ENCODE assay signal across 16 cellular contexts in the genomic region with DNA sequence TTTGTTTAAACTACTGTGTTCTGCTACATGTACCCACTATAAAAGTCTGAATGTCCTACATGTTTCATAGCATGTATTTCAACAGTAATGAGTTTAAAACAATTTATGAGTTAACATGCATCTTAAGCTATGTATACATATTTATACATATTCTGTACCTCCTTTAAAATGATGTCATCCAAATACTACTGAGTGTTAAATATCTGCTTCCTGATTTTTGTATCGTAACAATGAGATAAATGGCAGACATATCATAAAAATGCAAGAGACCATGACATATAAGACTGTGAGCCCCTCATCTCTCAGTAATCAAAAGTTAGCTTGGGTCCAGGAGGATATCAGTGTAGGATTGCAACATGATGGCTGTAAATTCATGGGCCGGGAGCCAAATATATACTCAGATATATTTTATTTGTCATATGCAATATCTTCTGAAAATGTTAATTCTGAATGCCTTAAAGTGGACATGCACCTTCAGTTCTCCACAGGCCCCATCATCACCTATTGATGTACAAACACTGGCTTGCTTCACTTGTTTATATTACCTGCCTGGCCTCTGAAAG. TPM values are rescaled to one million over a fixed set of nuclear protein-coding genes. Genes with fewer than 3 reads are reported as not detected.
DNase-seq lines count a peak whose midpoint lies in the region; ATAC-seq and TF ChIP-seq lines count a peak whose summit lies in the region.
"Had no signal": no experiment of that assay in that cellular context is flagged by ENCODE, and none has a peak within 500 bp of the region (broad histone marks: within the 10 kb centered on the region; RNA-seq: fewer than 3 reads in every experiment).

No MANE protein-coding gene starts in this region.

- H3K9me3 Mint-ChIP-seq in activated CD8-positive, alpha-beta T cell treated with anti-CD3 and anti-CD28 coated beads for 36 hours, result no peaks in the 10 kb centered on the region
- H3K9me3 Mint-ChIP-seq: activated CD4-positive, alpha-beta T cell treated with anti-CD3 and anti-CD28 coated beads, Interleukin-2, amount 10 ng/mL, durations not matched to agents 7 days and 5 days had no signal

- CTCF ChIA-PET in AG04450 (lab: Charles Lee), result interaction anchor here (0.7 to 3.7 kb wide), 3 partner anchors 82 to 123 kb away, joined by 7 to 27 read pairs (median 25); no protein-coding TSS in a partner anchor
- CTCF ChIA-PET in activated CD8-positive, alpha-beta T cell treated with anti-CD3 and anti-CD28 coated beads for 36 hours (lab: Charles Lee), result interaction anchor here (1.5 kb wide), 1 partner anchor 220 kb away, joined by 3 read pairs; no protein-coding TSS in a partner anchor

- peaks cover 12% of the 10 kb centered on the region for H3K4me1 Mint-ChIP-seq in activated CD8-positive, alpha-beta T cell treated with anti-CD3 and anti-CD28 coated beads for 36 hours (ENCODE audit: low read depth)
- H3K4me1 Mint-ChIP-seq: CD14-positive monocyte had no signal

- H3K27ac Mint-ChIP-seq in activated CD8-positive, alpha-beta T cell treated with anti-CD3 and anti-CD28 coated beads for 36 hours, result no peak overlapping the region
- H3K27ac Mint-ChIP-seq: activated CD4-positive, alpha-beta T cell treated with anti-CD3 and anti-CD28 coated beads, Interleukin-2, amount 10 ng/mL, durations not matched to agents 7 days and 5 days had no signal

- H3K27me3 Mint-ChIP-seq in activated CD8-positive, alpha-beta T cell treated with anti-CD3 and anti-CD28 coated beads for 36 hours, result peaks cover 17% of the 10 kb centered on the region

- H3K27ac ChIP-seq in AG04450 (ENCODE audit: low read depth, low read length) (no peak overlapping the region), rectal smooth muscle tissue (ENCODE audit: low read depth, low read length) (no peak overlapping the region), spleen (no peak overlapping the region)
- H3K27ac ChIP-seq: KMS-11, pancreas had no signal

- no peak overlapping the region for H3K9ac ChIP-seq in rectal smooth muscle tissue (ENCODE audit: low read length)
- H3K9ac ChIP-seq: KMS-11 had no signal

- TF ChIP-seq CTCF in AG04450 (IDR thresholded peaks at IDR 0.05; ENCODE audit: low read depth, low read length) (no peak), WI38 (IDR thresholded peaks at IDR 0.05; ENCODE audit: low read depth, low read length) (no peak), fibroblast of the aortic adventitia (IDR thresholded peaks at IDR 0.05; ENCODE audit: insufficient read depth, low read length) (no peak), spleen (IDR thresholded peaks at IDR 0.05 in 8 of 11, conservative IDR thresholded peaks at IDR 0.05 in 3 of 11) (no peak)
- TF ChIP-seq CTCF in activated CD8-positive, alpha-beta T cell treated with anti-CD3 and anti-CD28 coated beads for 36 hours (IDR thresholded peaks at IDR 0.05), result no peak

- H3K9me3 ChIP-seq in AG04450 (ENCODE audit: control insufficient read depth, insufficient read depth, low read length) (peaks cover 5% of the 10 kb centered on the region; the same call in 1 of the 2 replicates), spleen (peaks cover 0 to 7% (median 0%) of the 10 kb centered on the region in 8 donors)
- H3K9me3 ChIP-seq: pancreas had no signal

- H3K4me3 ChIP-seq in AG04450 (ENCODE audit: low read depth, low read length), result peak overlapping the region; percentile 75
- H3K4me3 ChIP-seq in WI38 (ENCODE audit: low read depth, low read length), result peak overlapping the region; percentile 73
- peak overlapping the region; percentile 89 for H3K4me3 ChIP-seq in fibroblast of the aortic adventitia (ENCODE audit: low read depth, low read length)
- H3K4me3 ChIP-seq in rectal smooth muscle tissue (ENCODE audit: low read length), result peak overlapping the region; percentile 3
- no peak overlapping the region for H3K4me3 ChIP-seq in spleen
- H3K4me3 ChIP-seq: pancreas had no signal

- no peak for ATAC-seq in activated CD8-positive, alpha-beta T cell treated with anti-CD3 and anti-CD28 coated beads for 36 hours
- no peak for ATAC-seq in HG02870 (IDR thresholded peaks at IDR 0.05; ENCODE audit: unreplicated experiment)
- ATAC-seq: pancreas had no signal

- TF ChIP-seq POLR2A in spleen (IDR thresholded peaks at IDR 0.05), result no peak

- 76 to 90% (median 85%) methylated on average over 2 of the region's 2 CpGs for WGBS in spleen, 5 donors

- H3K27me3 ChIP-seq in AG04450 (ENCODE audit: control insufficient read depth, insufficient read depth, low read length) (no peaks in the 10 kb centered on the region), rectal smooth muscle tissue (ENCODE audit: control insufficient read depth, insufficient read depth, low read length) (no peaks in the 10 kb centered on the region), spleen (replicated peaks in 1 of 7) (peaks cover 0 to 6% (median 0%) of the 10 kb centered on the region in 7 donors)

- POLR2A ChIA-PET in AG04450 (lab: Yijun Ruan, JAX), result no interaction called here
- POLR2A ChIA-PET in activated CD8-positive, alpha-beta T cell treated with anti-CD3 and anti-CD28 coated beads for 36 hours (lab: Charles Lee), result no interaction called here

- DNase-seq in AG04450 (ENCODE audit: low read depth, low spot score) (no peak), fibroblast of the aortic adventitia (ENCODE audit: low read depth) (peak; percentile 45), spleen (no peak), activated T-cell treated with anti-CD3 and anti-CD28 coated beads for 4 hours (no peak)
- no peak for DNase-seq in activated CD8-positive, alpha-beta T cell treated with anti-CD3 and anti-CD28 coated beads for 36 hours
- DNase-seq: activated CD4-positive, alpha-beta T cell treated with anti-CD3 and anti-CD28 coated beads, Interleukin-2, amount 10 ng/mL, durations not matched to agents 7 days and 5 days; anterior cingulate cortex; NCI-H1436 treated with DMSO at 0.1 percent for 48 hours; NCI-H526 treated with DMSO at 0.1 percent for 48 hours; pancreas; T-helper 2 cell had no signal

- H3K36me3 ChIP-seq in rectal smooth muscle tissue (ENCODE audit: control insufficient read depth, insufficient read depth, low read length) (no peaks in the 10 kb centered on the region), spleen (no peaks in the 10 kb centered on the region)
- H3K36me3 ChIP-seq: pancreas had no signal

- no peaks in the 10 kb centered on the region for H3K36me3 Mint-ChIP-seq in activated CD8-positive, alpha-beta T cell treated with anti-CD3 and anti-CD28 coated beads for 36 hours (ENCODE audit: low read depth)
- H3K36me3 Mint-ChIP-seq: CD14-positive monocyte had no signal

- no peak overlapping the region for H3K4me3 Mint-ChIP-seq in activated CD8-positive, alpha-beta T cell treated with anti-CD3 and anti-CD28 coated beads for 36 hours
- H3K4me3 Mint-ChIP-seq: activated CD4-positive, alpha-beta T cell treated with anti-CD3 and anti-CD28 coated beads, Interleukin-2, amount 10 ng/mL, durations not matched to agents 7 days and 5 days; CD14-positive monocyte had no signal

- intact Hi-C loops in spleen (cut with DNase I; ENCODE audit: low total_unique reads), result no loop called here
- intact Hi-C loops in activated CD8-positive, alpha-beta T cell treated with anti-CD3 and anti-CD28 coated beads for 36 hours (cut with micrococcal nuclease), result no loop called here

- H3K4me1 ChIP-seq in rectal smooth muscle tissue (ENCODE audit: control insufficient read depth, insufficient read depth, low read length) (no peaks in the 10 kb centered on the region), spleen (no peaks in the 10 kb centered on the region)
- H3K4me1 ChIP-seq: pancreas had no signal

RNA-seq across cellular contexts. Expression of a gene that starts 3.6 kb away (rescaled TPM):
- polyA plus RNA-seq in AG04450 (2011; rRNA removed) (269 and 305 TPM in 2 replicates), spleen (1 to 10 TPM; 3.4 to 5.5 (median 4.4) TPM)
- polyA minus RNA-seq in AG04450 (2011; rRNA and poly(A)+ RNA removed), result 292 and 320 TPM in 2 replicates
- total RNA-seq in fibroblast of the aortic adventitia (ENCODE audit: low replicate concordance) (133 and 671 TPM in 2 replicates), spleen (10 to 100 TPM; 12.6 to 35.7 (median 19.8) TPM)
- total RNA-seq in activated CD8-positive, alpha-beta T cell treated with anti-CD3 and anti-CD28 coated beads for 36 hours, result 1 to 10 TPM; 2.3 to 3.3 TPM
- polyA plus RNA-seq: CD14-positive monocyte had no signal

Comparison
In these comparisons a context has a peak if more than half of its experiments do, and no peak if none do; other contexts are left out.
1. H3K4me3 ChIP-seq: peak in AG04450 (single experiment), WI38 (single experiment), fibroblast of the aortic adventitia (single experiment) and rectal smooth muscle tissue (single experiment); none in spleen (0 of 8).